10 cellular contexts compared by ENCODE assay signal in the genomic region with DNA sequence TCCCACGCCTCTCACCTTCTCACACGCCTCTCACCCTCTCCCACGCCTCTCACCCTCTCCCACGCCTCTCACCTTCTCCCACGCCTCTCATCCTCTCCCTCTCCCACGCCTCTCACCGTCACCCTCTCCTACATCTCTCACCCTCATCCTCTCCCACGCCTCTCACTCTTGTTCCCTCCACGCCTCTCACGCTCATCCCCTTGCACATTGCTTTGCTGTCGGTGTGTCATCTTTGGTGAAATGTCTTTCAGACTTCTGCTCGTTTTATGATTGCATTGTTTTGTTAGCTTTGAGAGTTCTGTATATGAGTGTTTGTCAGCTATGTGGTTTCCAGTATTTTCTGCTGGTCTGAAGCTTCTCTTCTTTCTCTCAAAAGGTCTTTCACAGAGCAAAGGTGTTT.
DNase-seq lines count a peak whose midpoint lies in the region; ATAC-seq, FAIRE-seq and TF ChIP-seq lines count a peak whose summit lies in the region.
"Had no signal": no experiment of that assay in that cellular context is flagged by ENCODE, and none has a peak within 500 bp of the region (broad histone marks: within the 10 kb centered on the region; RNA-seq: fewer than 3 reads in every experiment).

No MANE protein-coding gene starts in this region.

- H3K27ac Mint-ChIP-seq in HFFc6, result peak overlapping the region; percentile 55
- peak overlapping the region; percentile 90 for H3K27ac Mint-ChIP-seq in activated CD8-positive, alpha-beta T cell treated with anti-CD3 and anti-CD28 coated beads for 36 hours
- H3K27ac Mint-ChIP-seq in dendritic cell treated with granulocyte-macrophage colony-stimulating factor and Interleukin-4, amounts not matched to agents 40 ng/mL and 50 ng/mL, for 4 days, result peak overlapping the region; percentile 14

- no peak for FAIRE-seq in HTR-8/SVneo (lab: Jason Lieb, UNC)

- no peak for TF ChIP-seq CTCF in HFFc6 (IDR thresholded peaks at IDR 0.05)
- TF ChIP-seq CTCF in activated CD8-positive, alpha-beta T cell treated with anti-CD3 and anti-CD28 coated beads for 36 hours (IDR thresholded peaks at IDR 0.05), result no peak

- DNase-seq in HFFc6, result no peak
- DNase-seq in activated CD8-positive, alpha-beta T cell treated with anti-CD3 and anti-CD28 coated beads for 36 hours, result peak; percentile 39
- DNase-seq in stimulated activated CD4-positive, alpha-beta T cell treated with anti-CD3 and anti-CD28 coated beads, Interleukin-15, amount 100 ng/mL, for 48 hours (ENCODE audit: low read depth in 2 of 2), result peak; percentile 31 to 34
- no peak for DNase-seq in HTR-8/SVneo (ENCODE audit: insufficient read length, low spot score)
- DNase-seq in kidney tubule cell (ENCODE audit: low spot score), result no peak
- DNase-seq in left lobe of liver (ENCODE audit: low spot score), result no peak
- DNase-seq in cerebellar cortex (ENCODE audit: low spot score), result no peak
- DNase-seq: NCI-H2171 treated with DMSO at 0.1 percent for 48 hours, PC-3 had no signal

- H3K4me3 Mint-ChIP-seq in HFFc6, result no peak overlapping the region
- H3K4me3 Mint-ChIP-seq in activated CD8-positive, alpha-beta T cell treated with anti-CD3 and anti-CD28 coated beads for 36 hours, result no peak overlapping the region
- no peak overlapping the region for H3K4me3 Mint-ChIP-seq in dendritic cell treated with granulocyte-macrophage colony-stimulating factor and Interleukin-4, amounts not matched to agents 40 ng/mL and 50 ng/mL, for 4 days

- H3K4me1 Mint-ChIP-seq in HFFc6 (ENCODE audit: low read depth), result peaks cover 6% of the 10 kb centered on the region; the same call in 1 of the 2 replicates
- peaks cover 42% of the 10 kb centered on the region for H3K4me1 Mint-ChIP-seq in activated CD8-positive, alpha-beta T cell treated with anti-CD3 and anti-CD28 coated beads for 36 hours (ENCODE audit: low read depth)
- peaks cover 23% of the 10 kb centered on the region for H3K4me1 Mint-ChIP-seq in dendritic cell treated with granulocyte-macrophage colony-stimulating factor and Interleukin-4, amounts not matched to agents 40 ng/mL and 50 ng/mL, for 4 days (ENCODE audit: low read depth)

- intact Hi-C loops in activated CD8-positive, alpha-beta T cell treated with anti-CD3 and anti-CD28 coated beads for 36 hours (cut with micrococcal nuclease), result no loop called here
- intact Hi-C loops in dendritic cell treated with granulocyte-macrophage colony-stimulating factor and Interleukin-4, amounts not matched to agents 40 ng/mL and 50 ng/mL, for 4 days (cut with micrococcal nuclease), result no loop called here

- POLR2A ChIA-PET in activated CD8-positive, alpha-beta T cell treated with anti-CD3 and anti-CD28 coated beads for 36 hours (lab: Charles Lee), result no interaction called here

- H3K27me3 Mint-ChIP-seq in HFFc6 (ENCODE audit: insufficient read depth), result peaks cover 4% of the 10 kb centered on the region
- no peaks in the 10 kb centered on the region for H3K27me3 Mint-ChIP-seq in activated CD8-positive, alpha-beta T cell treated with anti-CD3 and anti-CD28 coated beads for 36 hours
- H3K27me3 Mint-ChIP-seq in dendritic cell treated with granulocyte-macrophage colony-stimulating factor and Interleukin-4, amounts not matched to agents 40 ng/mL and 50 ng/mL, for 4 days, result no peaks in the 10 kb centered on the region

- H3K9me3 Mint-ChIP-seq in HFFc6, result peaks cover 20% of the 10 kb centered on the region
- H3K9me3 Mint-ChIP-seq in activated CD8-positive, alpha-beta T cell treated with anti-CD3 and anti-CD28 coated beads for 36 hours, result peaks cover 31% of the 10 kb centered on the region
- peaks cover 35% of the 10 kb centered on the region for H3K9me3 Mint-ChIP-seq in dendritic cell treated with granulocyte-macrophage colony-stimulating factor and Interleukin-4, amounts not matched to agents 40 ng/mL and 50 ng/mL, for 4 days

- CTCF ChIA-PET in activated CD8-positive, alpha-beta T cell treated with anti-CD3 and anti-CD28 coated beads for 36 hours (lab: Charles Lee), result interaction anchor here (0.7 kb wide), 1 partner anchor 139 kb away, joined by 3 read pairs; no protein-coding TSS in a partner anchor

- peak; percentile 60 for ATAC-seq in activated CD8-positive, alpha-beta T cell treated with anti-CD3 and anti-CD28 coated beads for 36 hours
- ATAC-seq in left lobe of liver, result no peak
- ATAC-seq: PC-3 had no signal

- peaks cover 47% of the 10 kb centered on the region for H3K36me3 Mint-ChIP-seq in HFFc6 (ENCODE audit: low read depth)
- H3K36me3 Mint-ChIP-seq in activated CD8-positive, alpha-beta T cell treated with anti-CD3 and anti-CD28 coated beads for 36 hours (ENCODE audit: low read depth), result peaks cover 83% of the 10 kb centered on the region
- H3K36me3 Mint-ChIP-seq in dendritic cell treated with granulocyte-macrophage colony-stimulating factor and Interleukin-4, amounts not matched to agents 40 ng/mL and 50 ng/mL, for 4 days (ENCODE audit: low read depth), result peaks cover 91% of the 10 kb centered on the region

Comparison
In these comparisons a context has a peak if more than half of its experiments do, and no peak if none do; other contexts are left out.
1. DNase-seq: peak in activated CD8-positive, alpha-beta T cell treated with anti-CD3 and anti-CD28 coated beads for 36 hours (single experiment) and stimulated activated CD4-positive, alpha-beta T cell treated with anti-CD3 and anti-CD28 coated beads, Interleukin-15, amount 100 ng/mL, for 48 hours (2 of 2); none in HFFc6 (single experiment), HTR-8/SVneo (single experiment), kidney tubule cell (single experiment), left lobe of liver (single experiment) and cerebellar cortex (single experiment).
2. H3K27ac Mint-ChIP-seq: peak in every context shown above with its lines; median percentile 90 in activated CD8-positive, alpha-beta T cell treated with anti-CD3 and anti-CD28 coated beads for 36 hours; 55 in HFFc6; 14 in dendritic cell treated with granulocyte-macrophage colony-stimulating factor and Interleukin-4, amounts not matched to agents 40 ng/mL and 50 ng/mL, for 4 days.